Comparison of ENCODE assay signal across 9 cellular contexts in genomic region chr4:76208005-76208765, GRCh38. TPM values are rescaled to one million over a fixed set of nuclear protein-coding genes. Genes with fewer than 3 reads are reported as not detected.
A peak's percentile ranks its signal among the peaks of the same experiment; 100 is the strongest.
DNase-seq lines count a peak whose midpoint lies in the region; ATAC-seq and TF ChIP-seq lines count a peak whose summit lies in the region.
"Had no signal": no experiment of that assay in that cellular context is flagged by ENCODE, and none has a peak within 500 bp of the region (broad histone marks: within the 10 kb centered on the region; RNA-seq: fewer than 3 reads in every experiment).

No MANE protein-coding gene starts in this region.

- H3K27ac ChIP-seq in foreskin keratinocyte, result peak overlapping the region; percentile 71

- H3K4me3 Mint-ChIP-seq in activated T-cell treated with anti-CD3 and anti-CD28 coated beads, Interleukin-2, amount 50 U/mL, for 72 hours, result no peak overlapping the region
- peak overlapping the region; percentile 28 for H3K4me3 Mint-ChIP-seq in T-helper 17 cell
- peak overlapping the region; percentile 69 for H3K4me3 Mint-ChIP-seq in osteocyte (ENCODE audit: unreplicated experiment)

- no peaks in the 10 kb centered on the region for H3K27me3 ChIP-seq in foreskin keratinocyte

- no peaks in the 10 kb centered on the region for H3K27me3 Mint-ChIP-seq in activated T-cell treated with anti-CD3 and anti-CD28 coated beads, Interleukin-2, amount 50 U/mL, for 72 hours (ENCODE audit: low read depth)
- H3K27me3 Mint-ChIP-seq in T-helper 17 cell (no peaks in the 10 kb centered on the region), osteocyte (ENCODE audit: unreplicated experiment) (no peaks in the 10 kb centered on the region)

- H3K36me3 Mint-ChIP-seq in activated T-cell treated with anti-CD3 and anti-CD28 coated beads, Interleukin-2, amount 50 U/mL, for 72 hours (ENCODE audit: insufficient read depth in 2 of 2), result no peaks in the 10 kb centered on the region
- H3K36me3 Mint-ChIP-seq in T-helper 17 cell (ENCODE audit: low read depth), result no peaks in the 10 kb centered on the region
- H3K36me3 Mint-ChIP-seq in osteocyte (ENCODE audit: unreplicated experiment), result peaks cover 3% of the 10 kb centered on the region

- DNase-seq in activated T-cell treated with anti-CD3 and anti-CD28 coated beads, Interleukin-2, amount 50 U/mL, for 72 hours, result no peak
- no peak for DNase-seq in activated T-cell treated with anti-CD3 and anti-CD28 coated beads, Interleukin-2, amount 50 U/mL, for 48 hours
- DNase-seq in T-helper 17 cell (no peak), foreskin keratinocyte (peak; percentile 75 to 81), osteocyte (ENCODE audit: extremely low spot score, unreplicated experiment) (peak; percentile 88), NCI-H146 (lab: John Stamatoyannopoulos, UW) (no peak)
- DNase-seq in activated CD4-positive, CD25-positive, alpha-beta regulatory T cell treated with anti-CD3 and anti-CD28 coated beads, Interleukin-2, amount 50 U/mL, for 72 hours, result no peak

- peak overlapping the region; percentile 44 for H3K27ac Mint-ChIP-seq in activated T-cell treated with anti-CD3 and anti-CD28 coated beads, Interleukin-2, amount 50 U/mL, for 72 hours
- H3K27ac Mint-ChIP-seq in T-helper 17 cell, result peak overlapping the region; percentile 74
- H3K27ac Mint-ChIP-seq in osteocyte (ENCODE audit: unreplicated experiment), result peak overlapping the region; percentile 97

- peaks cover 42% of the 10 kb centered on the region for H3K4me1 ChIP-seq in foreskin keratinocyte

- ATAC-seq in activated T-cell treated with anti-CD3 and anti-CD28 coated beads, Interleukin-2, amount 50 U/mL, for 72 hours (replicated peaks in 1 of 2), result no peak
- ATAC-seq in T-helper 17 cell, result no peak
- peak; percentile 89 for ATAC-seq in foreskin keratinocyte
- no peak for ATAC-seq in GM19397 (IDR thresholded peaks at IDR 0.05; ENCODE audit: unreplicated experiment)

- H3K9me3 Mint-ChIP-seq in activated T-cell treated with anti-CD3 and anti-CD28 coated beads, Interleukin-2, amount 50 U/mL, for 72 hours, result no peaks in the 10 kb centered on the region
- no peaks in the 10 kb centered on the region for H3K9me3 Mint-ChIP-seq in osteocyte (ENCODE audit: unreplicated experiment)

- peaks cover 20% of the 10 kb centered on the region for H3K4me1 Mint-ChIP-seq in activated T-cell treated with anti-CD3 and anti-CD28 coated beads, Interleukin-2, amount 50 U/mL, for 72 hours (ENCODE audit: low read depth)
- H3K4me1 Mint-ChIP-seq in T-helper 17 cell (peaks cover 35% of the 10 kb centered on the region), osteocyte (ENCODE audit: unreplicated experiment) (peaks cover 58% of the 10 kb centered on the region)

- TF ChIP-seq CTCF in foreskin keratinocyte (conservative IDR thresholded peaks at IDR 0.05) (no peak), osteocyte (IDR thresholded peaks at IDR 0.05) (no peak)

- no peaks in the 10 kb centered on the region for H3K9me3 ChIP-seq in T-helper 17 cell (ENCODE audit: control insufficient read depth, low read length, poor library complexity, severe bottlenecking)

RNA-seq across cellular contexts. Expression of gene SCARB2, which starts 5.4 kb away (rescaled TPM):
- 1 to 10 TPM; 5.1 to 8.1 TPM for total RNA-seq in activated T-cell treated with anti-CD3 and anti-CD28 coated beads, Interleukin-2, amount 50 U/mL, for 72 hours
- total RNA-seq in T-helper 17 cell (10 to 100 TPM; 27.5 to 28.6 TPM), foreskin keratinocyte (57.5 and 70.4 TPM in 2 replicates), osteocyte (179 and 187 TPM in 2 replicates)
- 31.0 and 35.6 TPM in 2 replicates for polyA plus RNA-seq in foreskin keratinocyte

RNA-seq across cellular contexts. Expression of gene FAM47E, which starts 43.3 kb away (rescaled TPM):
- total RNA-seq in activated T-cell treated with anti-CD3 and anti-CD28 coated beads, Interleukin-2, amount 50 U/mL, for 72 hours, result not detected
- total RNA-seq in T-helper 17 cell (under 1 TPM in 1 of 2 donors, not detected in 1; 0.72 TPM), foreskin keratinocyte (not detected in 2 replicates), osteocyte (0.55 and 0.70 TPM in 2 replicates)
- 0.07 TPM in 1 of 2 replicates, not detected in the other for polyA plus RNA-seq in foreskin keratinocyte
- total RNA-seq: activated CD8-positive, alpha-beta memory T cell treated with anti-CD3 and anti-CD28 coated beads for 36 hours had no signal

RNA-seq across cellular contexts. Expression of gene NUP54, which starts 60.0 kb away (rescaled TPM):
- total RNA-seq in activated T-cell treated with anti-CD3 and anti-CD28 coated beads, Interleukin-2, amount 50 U/mL, for 72 hours, result 10 to 100 TPM; 51.3 to 51.9 TPM
- total RNA-seq in T-helper 17 cell (10 to 100 TPM; 63.2 to 93.1 TPM), foreskin keratinocyte (48.4 and 51.8 TPM in 2 replicates), osteocyte (36.7 and 37.8 TPM in 2 replicates)
- polyA plus RNA-seq in foreskin keratinocyte, result 23.3 and 31.2 TPM in 2 replicates

Comparison
In these comparisons a context has a peak if more than half of its experiments do, and no peak if none do; other contexts are left out.
1. DNase-seq: peak in foreskin keratinocyte (2 of 2) and osteocyte (single experiment); none in activated T-cell treated with anti-CD3 and anti-CD28 coated beads, Interleukin-2, amount 50 U/mL, for 72 hours (0 of 2), activated T-cell treated with anti-CD3 and anti-CD28 coated beads, Interleukin-2, amount 50 U/mL, for 48 hours (0 of 2), T-helper 17 cell (0 of 3), NCI-H146 (single experiment) and activated CD4-positive, CD25-positive, alpha-beta regulatory T cell treated with anti-CD3 and anti-CD28 coated beads, Interleukin-2, amount 50 U/mL, for 72 hours (single experiment).
2. H3K27ac Mint-ChIP-seq: peak in every context shown above with its lines; median percentile 97 in osteocyte; 74 in T-helper 17 cell; 44 in activated T-cell treated with anti-CD3 and anti-CD28 coated beads, Interleukin-2, amount 50 U/mL, for 72 hours.
3. H3K4me3 Mint-ChIP-seq: peak in T-helper 17 cell (single experiment) and osteocyte (single experiment); none in activated T-cell treated with anti-CD3 and anti-CD28 coated beads, Interleukin-2, amount 50 U/mL, for 72 hours (0 of 2).